In genomic region chr6:163718537-163718936, GRCh38 we compare ENCODE assay signal across 1 cellular context.
TF ChIP-seq lines count a peak whose summit lies in the region.

No MANE protein-coding gene starts in this region.

TF ChIP-seq in K562, 482 proteins besides CTCF, POLR2A, EP300 and RAD21 (continued from another document):
- TF ChIP-seq, protein P1, sequence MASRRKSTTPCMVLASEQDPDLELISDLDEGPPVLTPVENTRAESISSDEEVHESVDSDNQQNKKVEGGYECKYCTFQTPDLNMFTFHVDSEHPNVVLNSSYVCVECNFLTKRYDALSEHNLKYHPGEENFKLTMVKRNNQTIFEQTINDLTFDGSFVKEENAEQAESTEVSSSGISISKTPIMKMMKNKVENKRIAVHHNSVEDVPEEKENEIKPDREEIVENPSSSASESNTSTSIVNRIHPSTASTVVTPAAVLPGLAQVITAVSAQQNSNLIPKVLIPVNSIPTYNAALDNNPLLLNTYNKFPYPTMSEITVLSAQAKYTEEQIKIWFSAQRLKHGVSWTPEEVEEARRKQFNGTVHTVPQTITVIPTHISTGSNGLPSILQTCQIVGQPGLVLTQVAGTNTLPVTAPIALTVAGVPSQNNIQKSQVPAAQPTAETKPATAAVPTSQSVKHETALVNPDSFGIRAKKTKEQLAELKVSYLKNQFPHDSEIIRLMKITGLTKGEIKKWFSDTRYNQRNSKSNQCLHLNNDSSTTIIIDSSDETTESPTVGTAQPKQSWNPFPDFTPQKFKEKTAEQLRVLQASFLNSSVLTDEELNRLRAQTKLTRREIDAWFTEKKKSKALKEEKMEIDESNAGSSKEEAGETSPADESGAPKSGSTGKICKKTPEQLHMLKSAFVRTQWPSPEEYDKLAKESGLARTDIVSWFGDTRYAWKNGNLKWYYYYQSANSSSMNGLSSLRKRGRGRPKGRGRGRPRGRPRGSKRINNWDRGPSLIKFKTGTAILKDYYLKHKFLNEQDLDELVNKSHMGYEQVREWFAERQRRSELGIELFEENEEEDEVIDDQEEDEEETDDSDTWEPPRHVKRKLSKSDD (conservative IDR thresholded peaks at IDR 0.05; ENCODE audit: low read length): no peak
- TF ChIP-seq ZBTB34 (CRISPR knock-in tag; IDR thresholded peaks at IDR 0.05) (no peak), ZNF175 (CRISPR knock-in tag; IDR thresholded peaks at IDR 0.05; ENCODE audit: low read depth) (no peak)
